15 cellular contexts compared by ENCODE assay signal in genomic region chrX:1425381-1425780, GRCh38.
"Had no signal": no experiment of that assay in that cellular context is flagged by ENCODE, and none has a peak within 500 bp of the region (broad histone marks: within the 10 kb centered on the region; RNA-seq: fewer than 3 reads in every experiment).

No MANE protein-coding gene starts in this region.

- H3K27me3 Mint-ChIP-seq: activated CD4-positive, alpha-beta T cell treated with anti-CD3 and anti-CD28 coated beads, Interleukin-2, amount 10 ng/mL, durations not matched to agents 24 days and 14 days; activated CD8-positive, alpha-beta T cell treated with anti-CD3 and anti-CD28 coated beads for 36 hours had no signal

- H3K4me1 Mint-ChIP-seq: activated CD4-positive, alpha-beta T cell treated with anti-CD3 and anti-CD28 coated beads, Interleukin-2, amount 10 ng/mL, durations not matched to agents 24 days and 14 days had no signal

- H3K27ac Mint-ChIP-seq: activated CD4-positive, alpha-beta T cell treated with anti-CD3 and anti-CD28 coated beads, Interleukin-2, amount 10 ng/mL, durations not matched to agents 24 days and 14 days; activated CD8-positive, alpha-beta T cell treated with anti-CD3 and anti-CD28 coated beads for 36 hours; endodermal cell; T-helper 1 cell treated with Interleukin-12 subunit alpha and Interleukin-12 subunit beta and Interleukin-4 antibody, amounts not matched to agents 30 μg/mL and 1 μg/mL, for 36 hours had no signal

- ATAC-seq: activated CD8-positive, alpha-beta T cell treated with anti-CD3 and anti-CD28 coated beads for 36 hours; activated T-cell treated with anti-CD3 and anti-CD28 coated beads, Interleukin-2, amount 50 U/mL, for 4 hours; gastrocnemius medialis had no signal

- H3K9me3 Mint-ChIP-seq: activated T-cell treated with anti-CD3 and anti-CD28 coated beads, Interleukin-2, amount 50 U/mL, for 4 hours had no signal

- DNase-seq: activated CD4-positive, alpha-beta T cell treated with anti-CD3 and anti-CD28 coated beads, Interleukin-2, amount 10 ng/mL, durations not matched to agents 24 days and 14 days; activated CD8-positive, alpha-beta T cell treated with anti-CD3 and anti-CD28 coated beads for 36 hours; activated naive CD4-positive, alpha-beta T cell treated with anti-CD3 and anti-CD28 coated beads, Interleukin-2, amount 50 U/mL, for 16 hours; activated T-cell treated with anti-CD3 and anti-CD28 coated beads, Interleukin-2, amount 50 U/mL, for 4 hours; brain microvascular endothelial cell; endodermal cell; esophagus squamous epithelium; gastrocnemius medialis; hippocampal formation; left ventricle myocardium inferior; occipital lobe; stimulated activated CD4-positive, alpha-beta T cell treated with anti-CD3 and anti-CD28 coated beads, Interleukin-4, amount 100 ng/mL, for 1 hour; stimulated activated naive CD4-positive, alpha-beta T cell treated with Interleukin-2 at 50 U/mL for 16 hours; upper lobe of left lung had no signal

- H3K4me3 Mint-ChIP-seq: activated CD4-positive, alpha-beta T cell treated with anti-CD3 and anti-CD28 coated beads, Interleukin-2, amount 10 ng/mL, durations not matched to agents 24 days and 14 days; activated CD8-positive, alpha-beta T cell treated with anti-CD3 and anti-CD28 coated beads for 36 hours; activated T-cell treated with anti-CD3 and anti-CD28 coated beads, Interleukin-2, amount 50 U/mL, for 4 hours; endodermal cell; T-helper 1 cell treated with Interleukin-12 subunit alpha and Interleukin-12 subunit beta and Interleukin-4 antibody, amounts not matched to agents 30 μg/mL and 1 μg/mL, for 36 hours had no signal
